Comparison of ENCODE assay signal across 16 cellular contexts in genomic region chr2:238594796-238595749, GRCh38.
"Had no signal": no experiment of that assay in that cellular context is flagged by ENCODE, and none has a peak within 500 bp of the region (broad histone marks: within the 10 kb centered on the region; RNA-seq: fewer than 3 reads in every experiment).

No MANE protein-coding gene starts in this region.

- H3K27ac ChIP-seq: dorsolateral prefrontal cortex, foreskin keratinocyte, neutrophil, parathyroid adenoma had no signal

- H3K27me3 ChIP-seq: foreskin keratinocyte, neutrophil, tibial artery had no signal

- H3K9ac ChIP-seq: parathyroid adenoma had no signal

- H3K36me3 ChIP-seq: neutrophil, tibial artery had no signal

- H3K36me3 Mint-ChIP-seq: activated naive CD8-positive, alpha-beta T cell had no signal

- H3K4me3 Mint-ChIP-seq: activated naive CD8-positive, alpha-beta T cell; T-helper 17 cell had no signal

- ATAC-seq: foreskin keratinocyte, T-helper 17 cell had no signal

- H3K4me1 ChIP-seq: parathyroid adenoma had no signal

- H3K79me2 ChIP-seq: parathyroid adenoma had no signal

- H2AFZ ChIP-seq: parathyroid adenoma had no signal

- H3K9me3 ChIP-seq: neutrophil, tibial artery had no signal

- H3K4me3 ChIP-seq: dorsolateral prefrontal cortex, tibial artery had no signal

- H3K27ac Mint-ChIP-seq: activated naive CD8-positive, alpha-beta T cell; T-helper 17 cell had no signal

- DNase-seq: activated CD4-positive, CD25-positive, alpha-beta regulatory T cell treated with anti-CD3 and anti-CD28 coated beads, Interleukin-2, amount 50 U/mL, for 72 hours; activated CD8-positive, alpha-beta memory T cell treated with anti-CD3 and anti-CD28 coated beads for 24 hours; amniotic stem cell; dorsolateral prefrontal cortex; foreskin keratinocyte; glutamatergic neuron; hippocampal formation; islet precursor cell; stimulated activated CD8-positive, alpha-beta memory T cell treated with anti-CD3 and anti-CD28 coated beads, Interleukin-4, amount 100 ng/mL, for 48 hours; stimulated activated naive CD4-positive, alpha-beta T cell treated with Interleukin-2 at 50 U/mL for 16 hours; substantia nigra; T-helper 17 cell had no signal
